19 cellular contexts compared by ENCODE assay signal in genomic region chr2:226445216-226445861, GRCh38.
A peak's percentile ranks its signal among the peaks of the same experiment; 100 is the strongest.
DNase-seq lines count a peak whose midpoint lies in the region; ATAC-seq and TF ChIP-seq lines count a peak whose summit lies in the region.
"Had no signal": no experiment of that assay in that cellular context is flagged by ENCODE, and none has a peak within 500 bp of the region (broad histone marks: within the 10 kb centered on the region; RNA-seq: fewer than 3 reads in every experiment).

No MANE protein-coding gene starts in this region.

- H3K9me3 ChIP-seq in A673 (ENCODE audit: low read depth, low read length, poor library complexity, severe bottlenecking) = no peaks in the 10 kb centered on the region
- H3K9me3 ChIP-seq in IMR-90 (ENCODE audit: control insufficient read depth, insufficient read depth, low read length) = no peaks in the 10 kb centered on the region
- no peaks in the 10 kb centered on the region for H3K9me3 ChIP-seq in psoas muscle
- H3K9me3 ChIP-seq: HAP-1 had no signal

- peak overlapping the region; percentile 65 for H2BK120ac ChIP-seq in IMR-90 (ENCODE audit: low read depth, low read length)

- ATAC-seq in IMR-90 (ENCODE audit: low read depth) = no peak
- peak; percentile 91 for ATAC-seq in left colon
- no peak for ATAC-seq in psoas muscle

- H2BK20ac ChIP-seq in IMR-90 (ENCODE audit: low read depth, low read length) = peak overlapping the region; percentile 86

- H2AK9ac ChIP-seq in IMR-90 (replicated peaks; ENCODE audit: low read depth, low read length, poor library complexity) = no peak overlapping the region

- H3K27me3 ChIP-seq in A673 (replicated peaks; ENCODE audit: insufficient read depth, low read depth, low read length, poor library complexity) (no peaks in the 10 kb centered on the region), IMR-90 (ENCODE audit: control insufficient read depth, insufficient read depth, low read length) (no peaks in the 10 kb centered on the region), psoas muscle (ENCODE audit: insufficient read depth in 3 of 3, low read length in 2 of 3) (no peaks in the 10 kb centered on the region)

- peak overlapping the region; percentile 60; the same call in 1 of the 2 replicates for H3K14ac ChIP-seq in IMR-90 (replicated peaks; ENCODE audit: low read depth, low read length)

- H2BK15ac ChIP-seq in IMR-90 (ENCODE audit: low read depth, low read length) = peak overlapping the region; percentile 82

- H3K4me3 ChIP-seq in A673 (ENCODE audit: low read depth, low read length, poor library complexity, severe bottlenecking) (no peak overlapping the region), IMR-90 (ENCODE audit: insufficient read depth, low read depth, low read length) (no peak overlapping the region), psoas muscle (no peak overlapping the region)
- H3K4me3 ChIP-seq: GM23248, HAP-1 had no signal

- H3K36me3 ChIP-seq in A673 (ENCODE audit: insufficient read depth, low read length, poor library complexity, severe bottlenecking) (no peaks in the 10 kb centered on the region), IMR-90 (ENCODE audit: control insufficient read depth, insufficient read depth, low read length) (no peaks in the 10 kb centered on the region), psoas muscle (ENCODE audit: insufficient read depth in 1 of 2, low read depth in 1 of 2) (no peaks in the 10 kb centered on the region)
- H3K36me3 ChIP-seq: HAP-1 had no signal

- in situ Hi-C loops in IMR-90 (cut with MboI; ENCODE audit: low sequenced_read_pairs) = no loop called here
- in situ Hi-C loops in KBM-7 (cut with MboI; ENCODE audit: low pct_unique_long_range_greater_than_20kb, low sequenced_read_pairs) = no loop called here

- no peak for DNase-seq in A673 (ENCODE audit: low spot score)
- DNase-seq in IMR-90 = no peak
- peak in 1 of 2 donors; percentile 8 for DNase-seq in left colon
- no peak for DNase-seq in psoas muscle
- no peak for DNase-seq in KBM-7
- no peak for DNase-seq in NCI-H82 (lab: John Stamatoyannopoulos, UW)
- no peak for DNase-seq in germinal center (ENCODE audit: low spot score)
- DNase-seq: 8988T, DMS53, GF-D8, GM23248, NCI-H1694, NCI-H2081, NCI-H2171, NCI-H524 treated with DMSO at 0.1 percent for 48 hours, OCI-M1 had no signal

- no peak for TF ChIP-seq CTCF in A673 (conservative IDR thresholded peaks at IDR 0.05; ENCODE audit: low read depth, low read length)
- no peak for TF ChIP-seq CTCF in IMR-90 (conservative IDR thresholded peaks at IDR 0.05; ENCODE audit: low read depth, low read length)
- no peak for TF ChIP-seq CTCF in psoas muscle (IDR thresholded peaks at IDR 0.05)

- H4K20me1 ChIP-seq in IMR-90 (ENCODE audit: insufficient read depth, low read length) = no peaks in the 10 kb centered on the region

- peak overlapping the region; percentile 91 for H2BK5ac ChIP-seq in IMR-90 (ENCODE audit: low read depth, low read length, poor library complexity, severe bottlenecking)

- H3K79me1 ChIP-seq in IMR-90 (ENCODE audit: low read depth in 1 of 2, low read length in 2 of 2) = peaks cover 0 to 3% of the 10 kb centered on the region in 2 experiments; a peak in 1 of 4 replicates

- no peak for TF ChIP-seq POLR2A in IMR-90 (IDR thresholded peaks at IDR 0.05; ENCODE audit: low read depth, low read length)

- H2AK5ac ChIP-seq in IMR-90 (ENCODE audit: low read depth, low read length) = peak overlapping the region; percentile 68

- dilution Hi-C loops in IMR-90 (cut with HindIII; ENCODE audit: low sequenced_read_pairs, unreplicated experiment) = no loop called here

- intact Hi-C loops in A673 (cut with micrococcal nuclease; ENCODE audit: unreplicated experiment) = no loop called here
- intact Hi-C loops in IMR-90 (cut with micrococcal nuclease) = no loop called here
- intact Hi-C loops in left colon (cut with DNase I, micrococcal nuclease) = no loop called here
- intact Hi-C loops in psoas muscle (cut with DNase I) = loop anchor here in 1 of 2 donors (10.0 kb wide), 1 partner anchor 349 kb away; the partner anchor contains the start of gene IRS1

- peaks cover 24% of the 10 kb centered on the region for H3K4me1 ChIP-seq in A673 (ENCODE audit: insufficient read depth, low read length, poor library complexity, severe bottlenecking)
- H3K4me1 ChIP-seq in IMR-90 (ENCODE audit: control insufficient read depth, insufficient read depth, low read length) = peaks cover 7% of the 10 kb centered on the region
- peaks cover 14% of the 10 kb centered on the region for H3K4me1 ChIP-seq in psoas muscle
- H3K4me1 ChIP-seq: HAP-1 had no signal

- H3K9me1 ChIP-seq in IMR-90 (ENCODE audit: insufficient read depth, low read length) = peaks cover 5% of the 10 kb centered on the region

- H3K23ac ChIP-seq in IMR-90 (ENCODE audit: low read depth, low read length) = no peak overlapping the region

- POLR2A ChIA-PET in A673 (lab: Charles Lee; ENCODE audit: low non-redundant PET) (interaction anchor here (0.6 kb wide), 1 partner anchor 31 kb away, joined by 11 read pairs; no protein-coding TSS in a partner anchor), IMR-90 (lab: Charles Lee; ENCODE audit: unreplicated experiment) (no interaction called here)

- H3K18ac ChIP-seq in IMR-90 (ENCODE audit: low read depth, low read length) = peak overlapping the region; percentile 91

- BruUV-seq in A673 (replicated peaks; lab: Mats Ljungman, UMichigan) = no TSS peak
- no TSS peak for BruUV-seq in IMR-90 (replicated peaks; lab: Mats Ljungman, UMichigan)

- peak overlapping the region; percentile 37 to 45; a peak in 3 of 4 replicates for H4K8ac ChIP-seq in IMR-90 (ENCODE audit: low read depth in 2 of 2, low read length in 2 of 2)

- H3K9ac ChIP-seq in IMR-90 (ENCODE audit: low read depth, low read length) = no peak overlapping the region
- H3K9ac ChIP-seq: GM23248, KMS-11 had no signal

- 0 out of 2 replicates have a peak overlapping the region, but pooled peaks have one; percentile 24 for H3K56ac ChIP-seq in IMR-90 (ENCODE audit: extremely low read depth, insufficient read depth, low read length)

- no peak overlapping the region for H3K4me2 ChIP-seq in IMR-90 (ENCODE audit: low read depth, low read length)
- H3K4me2 ChIP-seq: KMS-11 had no signal

- H4K91ac ChIP-seq in IMR-90 (ENCODE audit: insufficient read depth, low read depth, low read length) = peak overlapping the region; percentile 66

- H3K27ac ChIP-seq in A673 (ENCODE audit: low read depth, low read length, poor library complexity, severe bottlenecking) (peak overlapping the region; percentile 66), IMR-90 (ENCODE audit: insufficient read depth, low read length) (0 out of 2 replicates have a peak overlapping the region, but pooled peaks have one; percentile 63), psoas muscle (peak overlapping the region; percentile 62)
- H3K27ac ChIP-seq: GM23248, HL-60, KMS-11 had no signal

- TF ChIP-seq RAD21 in IMR-90 (IDR thresholded peaks at IDR 0.05; ENCODE audit: low read length) = no peak

- peak overlapping the region; percentile 82 for H3K4ac ChIP-seq in IMR-90 (ENCODE audit: low read depth, low read length)

- H2AFZ ChIP-seq in IMR-90 (replicated peaks; ENCODE audit: low read length, poor library complexity) = no peak overlapping the region
- H2AFZ ChIP-seq: GM23248 had no signal

- peak overlapping the region; percentile 80 for H4K5ac ChIP-seq in IMR-90 (ENCODE audit: low read depth, low read length)

- no CpG with 5 or more reads among the region's 5 CpGs for WGBS in IMR-90 (ENCODE audit: extremely low coverage in 2 of 2, insufficient read length in 1 of 2), 2 experiments
- WGBS in psoas muscle, 3 donors = 88 to 90% (median 90%) methylated on average over 5 of the region's 5 CpGs

- CTCF ChIA-PET in A673 (lab: Charles Lee) (no interaction called here), IMR-90 (lab: Yijun Ruan, JAX) (interaction anchor here (1.1 kb wide), 1 partner anchor 350 kb away, joined by 3 read pairs; no protein-coding TSS in a partner anchor)

TF ChIP-seq in IMR-90, 13 proteins besides CTCF, POLR2A, EP300 and RAD21:
- TF ChIP-seq NFE2L2 (IDR thresholded peaks at IDR 0.05; ENCODE audit: low read depth, low read length) (no peak), RFX5 (IDR thresholded peaks at IDR 0.05; ENCODE audit: low read depth, low read length) (no peak), MAFK (IDR thresholded peaks at IDR 0.05; ENCODE audit: low read depth, low read length) (no peak), ELK1 (IDR thresholded peaks at IDR 0.05; ENCODE audit: borderline replicate concordance, low read depth, low read length) (no peak), USF2 (IDR thresholded peaks at IDR 0.05; ENCODE audit: low read depth, low read length) (no peak), SMC3 (IDR thresholded peaks at IDR 0.05; ENCODE audit: low read depth, low read length) (no peak), MAZ (IDR thresholded peaks at IDR 0.05; ENCODE audit: borderline replicate concordance, low read depth, low read length) (no peak), CHD1 (IDR thresholded peaks at IDR 0.05; ENCODE audit: low read depth, low read length) (no peak), BHLHE40 (IDR thresholded peaks at IDR 0.05; ENCODE audit: low read depth, low read length) (no peak), MXI1 (IDR thresholded peaks at IDR 0.05; ENCODE audit: borderline replicate concordance, low read depth, low read length) (no peak), RCOR1 (IDR thresholded peaks at IDR 0.05; ENCODE audit: insufficient replicate concordance, low read length) (no peak), CEBPB (IDR thresholded peaks at IDR 0.05; ENCODE audit: low read depth, low read length) (no peak), FOS (IDR thresholded peaks at IDR 0.05; ENCODE audit: low read depth, low read length) (no peak)
